In genomic region chr14:24136684-24137528, GRCh38 we compare ENCODE assay signal across 8 cellular contexts. TPM values are rescaled to one million over a fixed set of nuclear protein-coding genes. Genes with fewer than 3 reads are reported as not detected.
DNase-seq lines count a peak whose midpoint lies in the region; ATAC-seq and TF ChIP-seq lines count a peak whose summit lies in the region.

No MANE protein-coding gene starts in this region.

- TF ChIP-seq POLR2A in body of pancreas (IDR thresholded peaks at IDR 0.05) = no peak

- DNase-seq in HFFc6 (no peak), body of pancreas (no peak), HK-2 (ENCODE audit: unreplicated experiment) (no peak), NCI-H1436 (lab: John Stamatoyannopoulos, UW) (no peak), NK-92 (lab: John Stamatoyannopoulos, UW; ENCODE audit: unreplicated experiment) (no peak)

- H3K27ac Mint-ChIP-seq in HFFc6 = peak overlapping the region; percentile 78

- ATAC-seq in body of pancreas (no peak), GM19324 (IDR thresholded peaks at IDR 0.05; ENCODE audit: low FRiP score, unreplicated experiment) (no peak)

- H3K27me3 Mint-ChIP-seq in HFFc6 (ENCODE audit: insufficient read depth) = peaks cover 6% of the 10 kb centered on the region

- TF ChIP-seq CTCF in 22Rv1 (IDR thresholded peaks at IDR 0.05) (no peak), HFFc6 (IDR thresholded peaks at IDR 0.05) (no peak), body of pancreas (IDR thresholded peaks at IDR 0.05) (no peak)

- H3K4me1 ChIP-seq in body of pancreas = peaks cover 51% of the 10 kb centered on the region
- peaks cover 2% of the 10 kb centered on the region for H3K4me1 ChIP-seq in mesodermal cell (ENCODE audit: control insufficient read depth, insufficient read depth, low read length, poor library complexity, severe bottlenecking)

- H3K9me3 ChIP-seq in body of pancreas (no peaks in the 10 kb centered on the region), mesodermal cell (ENCODE audit: control insufficient read depth, low read length) (no peaks in the 10 kb centered on the region)

- intact Hi-C loops in body of pancreas (cut with DNase I) = no loop called here

- H3K4me3 Mint-ChIP-seq in HFFc6 = peak overlapping the region; percentile 85

- no peaks in the 10 kb centered on the region for H3K9me3 Mint-ChIP-seq in HFFc6

- H3K4me1 Mint-ChIP-seq in HFFc6 (ENCODE audit: low read depth) = peaks cover 41% of the 10 kb centered on the region

- H3K4me3 ChIP-seq in body of pancreas (peak overlapping the region in 1 of 2 donors; percentile 96), mesodermal cell (ENCODE audit: extremely low read depth, insufficient read depth, low read length, poor library complexity, severe bottlenecking) (peak overlapping the region; percentile 85)

- peaks cover 0 to 11% of the 10 kb centered on the region in 2 donors for H3K36me3 ChIP-seq in body of pancreas (replicated peaks in 1 of 2; ENCODE audit: insufficient read depth in 1 of 2, low read depth in 2 of 2)
- peaks cover 22% of the 10 kb centered on the region for H3K36me3 ChIP-seq in mesodermal cell (ENCODE audit: control insufficient read depth, insufficient read depth, low read length)

- no peaks in the 10 kb centered on the region for H3K27me3 ChIP-seq in body of pancreas

- H3K27ac ChIP-seq in 22Rv1 (peak overlapping the region; percentile 94), body of pancreas (peak overlapping the region; percentile 72 to 98 (median 94)), mesodermal cell (ENCODE audit: low read depth, low read length, severe bottlenecking) (no peak overlapping the region)

- H3K36me3 Mint-ChIP-seq in HFFc6 (ENCODE audit: low read depth) = peaks cover 29% of the 10 kb centered on the region

- 18 to 30% methylated on average over 13 of the region's 13 CpGs for WGBS in body of pancreas, 2 donors
- WGBS in mesodermal cell (ENCODE audit: insufficient coverage in 2 of 2), 2 experiments = 59 to 72% methylated on average over 6 to 7 of the region's 13 CpGs

RNA-seq across cellular contexts. Expression of gene PSME1, which starts 0.9 kb away (rescaled TPM):
- total RNA-seq in HFFc6 (2021; fragmentation: NEBNext Ultra II Directional; extraction: Animal tissue kit (Norgen Biotek cat#: 25700)) = 100 to 1,000 TPM in 4 of 6 experiments, 10 to 100 TPM in 2; 88.4 to 120 (median 113) TPM
- 10 to 100 TPM; 78.4 to 93.7 TPM for total RNA-seq in body of pancreas
- polyA plus RNA-seq in mesodermal cell (2013, experiment 1 of 2) = 74.6 TPM
- polyA plus RNA-seq in mesodermal cell (2013, experiment 2 of 2) = 78.2 TPM

RNA-seq across cellular contexts. Expression of gene EMC9, which starts 4.5 kb away (rescaled TPM):
- 10 to 100 TPM; 13.2 to 17.0 (median 15.3) TPM for total RNA-seq in HFFc6 (2021; fragmentation: NEBNext Ultra II Directional; extraction: Animal tissue kit (Norgen Biotek cat#: 25700))
- 10 to 100 TPM in 1 of 2 donors, 1 to 10 TPM in 1; 9.9 to 21.1 TPM for total RNA-seq in body of pancreas
- polyA plus RNA-seq in mesodermal cell (2013, experiment 1 of 2) = 22.0 TPM
- 20.3 TPM for polyA plus RNA-seq in mesodermal cell (2013, experiment 2 of 2)

RNA-seq across cellular contexts. Expression of gene FITM1, which starts 6.4 kb away (rescaled TPM):
- not detected for total RNA-seq in HFFc6 (2021; fragmentation: NEBNext Ultra II Directional; extraction: Animal tissue kit (Norgen Biotek cat#: 25700))
- total RNA-seq in body of pancreas = 10 to 100 TPM in 1 of 2 donors, 1 to 10 TPM in 1; 6.3 to 12.2 TPM
- 0.29 TPM for polyA plus RNA-seq in mesodermal cell (2013, experiment 1 of 2)
- polyA plus RNA-seq in mesodermal cell (2013, experiment 2 of 2) = 0.25 TPM

RNA-seq across cellular contexts. Expression of gene PSME2, which starts 9.5 kb away (rescaled TPM):
- 100 to 1,000 TPM; 108 to 143 (median 136) TPM for total RNA-seq in HFFc6 (2021; fragmentation: NEBNext Ultra II Directional; extraction: Animal tissue kit (Norgen Biotek cat#: 25700))
- 10 to 100 TPM; 29.3 to 30.4 TPM for total RNA-seq in body of pancreas
- 84.4 TPM for polyA plus RNA-seq in mesodermal cell (2013, experiment 1 of 2)
- 75.3 TPM for polyA plus RNA-seq in mesodermal cell (2013, experiment 2 of 2)

RNA-seq across cellular contexts. Expression of gene RNF31, which starts 10.4 kb away (rescaled TPM):
- total RNA-seq in HFFc6 (2021; fragmentation: NEBNext Ultra II Directional; extraction: Animal tissue kit (Norgen Biotek cat#: 25700)) = 10 to 100 TPM; 38.5 to 53.6 (median 47.2) TPM
- 10 to 100 TPM; 38.1 to 83.1 TPM for total RNA-seq in body of pancreas
- 52.2 TPM for polyA plus RNA-seq in mesodermal cell (2013, experiment 1 of 2)
- polyA plus RNA-seq in mesodermal cell (2013, experiment 2 of 2) = 37.1 TPM

Comparison
In these comparisons a context has a peak if more than half of its experiments do, and no peak if none do; other contexts are left out.
1. RNA of gene FITM1, which starts 6.4 kb away (total RNA-seq): 6.3 to 12.2 TPM in body of pancreas; not detected in HFFc6; every median in the first group is over 4 times any median in the second.